In the genomic region with DNA sequence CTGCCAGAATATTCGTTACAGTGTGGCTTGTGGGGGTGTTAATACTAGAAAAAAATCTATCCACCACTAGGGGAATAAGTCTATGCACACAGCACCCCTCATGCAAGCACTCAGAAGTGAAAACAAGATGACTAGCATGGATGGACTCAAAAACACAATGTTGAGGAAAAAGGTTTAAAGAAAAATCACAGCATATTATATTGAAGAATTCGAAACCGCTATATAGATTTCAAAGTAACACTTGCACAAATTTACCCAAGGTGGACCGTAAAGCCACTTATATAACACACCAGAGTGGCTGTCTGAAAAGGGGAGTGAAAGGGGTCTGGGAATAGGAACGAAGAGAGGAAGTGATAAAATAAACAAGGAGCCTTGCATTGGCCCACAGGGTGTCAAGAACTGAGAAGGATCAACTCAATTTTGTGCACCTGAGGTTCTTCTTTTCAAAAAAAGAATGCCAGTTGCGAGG, we compare ENCODE assay signal across 8 cellular contexts.
DNase-seq lines count a peak whose midpoint lies in the region; ATAC-seq and TF ChIP-seq lines count a peak whose summit lies in the region.

No MANE protein-coding gene starts in this region.

- H3K4me3 ChIP-seq in astrocyte of the spinal cord (ENCODE audit: low read depth, low read length) (peak overlapping the region; percentile 90), iPS DF 6.9 (ENCODE audit: low read length) (peak overlapping the region; percentile 99), skeletal muscle cell (ENCODE audit: low read depth, low read length) (peak overlapping the region; percentile 90)

- H3K27me3 ChIP-seq in iPS DF 6.9 (ENCODE audit: control insufficient read depth, insufficient read depth, low read length) = no peaks in the 10 kb centered on the region

- DNase-seq in AG08396 (ENCODE audit: low spot score) (peak; percentile 61), NOMO-1 treated with DMSO at 0.1 percent for 48 hours (lab: John Stamatoyannopoulos, UW; ENCODE audit: unreplicated experiment) (peak; percentile 74), astrocyte of the spinal cord (ENCODE audit: low read depth, low spot score) (peak; percentile 55), iPS DF 6.9 (ENCODE audit: low read depth, low spot score) (no peak), skeletal muscle cell (ENCODE audit: low read depth) (no peak), NCI-H1930 (lab: John Stamatoyannopoulos, UW) (no peak)

- in situ Hi-C loops in astrocyte of the spinal cord (cut with HindIII; ENCODE audit: low sequenced_read_pairs) = no loop called here

- H3K9me3 ChIP-seq in iPS DF 6.9 (ENCODE audit: control insufficient read depth, insufficient read depth, low read length) = no peaks in the 10 kb centered on the region

- H3K4me1 ChIP-seq in iPS DF 6.9 (ENCODE audit: control insufficient read depth, insufficient read depth, low read length) = 0 out of 2 replicates have a peak, but pooled peaks cover 2% of the 10 kb centered on the region

- H3K36me3 ChIP-seq in iPS DF 6.9 (ENCODE audit: control insufficient read depth, insufficient read depth, low read length) = peaks cover 6% of the 10 kb centered on the region; the same call in 1 of the 2 replicates

- ATAC-seq in HG03097 (IDR thresholded peaks at IDR 0.05; ENCODE audit: low FRiP score, unreplicated experiment) = peak; percentile 29

- TF ChIP-seq CTCF in GM12872 (IDR thresholded peaks at IDR 0.05; ENCODE audit: insufficient read depth, low read depth, low read length) = peak; percentile 69
- peak; percentile 59 for TF ChIP-seq CTCF in astrocyte of the spinal cord (IDR thresholded peaks at IDR 0.05; ENCODE audit: low read depth, low read length)

- WGBS in iPS DF 6.9 (ENCODE audit: insufficient coverage, insufficient read length) = no CpG with 5 or more reads among the region's 6 CpGs

- H3K27ac ChIP-seq in iPS DF 6.9 (ENCODE audit: low read length) = no peak overlapping the region

Comparison
In these comparisons a context has a peak if more than half of its experiments do, and no peak if none do; other contexts are left out.
1. DNase-seq: peak in AG08396 (single experiment), NOMO-1 treated with DMSO at 0.1 percent for 48 hours (single experiment) and astrocyte of the spinal cord (single experiment); none in iPS DF 6.9 (single experiment), skeletal muscle cell (single experiment) and NCI-H1930 (0 of 2).
2. Peak in every context shown above with its lines, with median percentiles within 50 percentile points of each other: H3K4me3 ChIP-seq.